In genomic region chr13:93147293-93147645, GRCh38 we compare ENCODE assay signal across 19 cellular contexts.
DNase-seq lines count a peak whose midpoint lies in the region; ATAC-seq and TF ChIP-seq lines count a peak whose summit lies in the region.
"Had no signal": no experiment of that assay in that cellular context is flagged by ENCODE, and none has a peak within 500 bp of the region (broad histone marks: within the 10 kb centered on the region; RNA-seq: fewer than 3 reads in every experiment).

No MANE protein-coding gene starts in this region.

- no peaks in the 10 kb centered on the region for H3K27me3 ChIP-seq in BLaER1 treated with 17β-estradiol and CSF1 and Interleukin-3, amounts not matched to agents 10 nM and 100 nM
- H3K27me3 ChIP-seq in SJCRH30: no peaks in the 10 kb centered on the region

- no peaks in the 10 kb centered on the region for H3K36me3 Mint-ChIP-seq in nephron (ENCODE audit: low read depth)

- no peaks in the 10 kb centered on the region for H3K9me3 ChIP-seq in BLaER1 treated with 17β-estradiol and CSF1 and Interleukin-3, amounts not matched to agents 10 nM and 100 nM (replicated peaks in 1 of 11)
- H3K9me3 ChIP-seq in SJCRH30 (replicated peaks): no peaks in the 10 kb centered on the region

- H3K27ac Mint-ChIP-seq in nephron: peak overlapping the region; percentile 70 to 82 (median 82)
- H3K27ac Mint-ChIP-seq: GM23338 had no signal

- ATAC-seq in GM21717 (IDR thresholded peaks at IDR 0.05; ENCODE audit: unreplicated experiment) (no peak), GM21619 (IDR thresholded peaks at IDR 0.05; ENCODE audit: unreplicated experiment) (no peak)
- ATAC-seq: GM23338 had no signal

- peaks cover 0 to 58% (median 34%) of the 10 kb centered on the region in 10 experiments; a peak in 12 of 20 replicates for H3K4me1 ChIP-seq in BLaER1 treated with 17β-estradiol and CSF1 and Interleukin-3, amounts not matched to agents 10 nM and 100 nM
- peaks cover 9% of the 10 kb centered on the region for H3K4me1 ChIP-seq in SJCRH30

- no peaks in the 10 kb centered on the region for H3K27me3 Mint-ChIP-seq in nephron (ENCODE audit: low read depth)

- H3K4me3 ChIP-seq in BLaER1 treated with 17β-estradiol and CSF1 and Interleukin-3, amounts not matched to agents 10 nM and 100 nM: no peak overlapping the region
- H3K4me3 ChIP-seq in SJCRH30: no peak overlapping the region
- H3K4me3 ChIP-seq in fibroblast of mammary gland (ENCODE audit: control insufficient read depth, low read depth, low read length): no peak overlapping the region
- H3K4me3 ChIP-seq in coronary artery: no peak overlapping the region
- H3K4me3 ChIP-seq: GM23338, SK-N-MC had no signal

- TF ChIP-seq CTCF in fibroblast of mammary gland (conservative IDR thresholded peaks at IDR 0.05; ENCODE audit: control insufficient read depth, insufficient read depth, low read depth, low read length) (no peak), nephron (IDR thresholded peaks at IDR 0.05; ENCODE audit: unreplicated experiment in 3 of 3) (no peak), coronary artery (IDR thresholded peaks at IDR 0.05) (no peak)

- peak overlapping the region in 6 of 11 experiments; percentile 26 to 86 (median 64); a peak in 11 of 22 replicates for H3K4me2 ChIP-seq in BLaER1 treated with 17β-estradiol and CSF1 and Interleukin-3, amounts not matched to agents 10 nM and 100 nM
- H3K4me2 ChIP-seq: GM23338 had no signal

- H3K4me1 Mint-ChIP-seq in nephron: peaks cover 12% of the 10 kb centered on the region

- no peaks in the 10 kb centered on the region for H3K36me3 ChIP-seq in BLaER1 treated with 17β-estradiol and CSF1 and Interleukin-3, amounts not matched to agents 10 nM and 100 nM
- no peaks in the 10 kb centered on the region for H3K36me3 ChIP-seq in SJCRH30

- no peaks in the 10 kb centered on the region for H4K20me1 ChIP-seq in BLaER1 treated with 17β-estradiol and CSF1 and Interleukin-3, amounts not matched to agents 10 nM and 100 nM

- DNase-seq in SJCRH30 (no peak), fibroblast of mammary gland (ENCODE audit: low read depth) (peak; percentile 20), GM03348 (ENCODE audit: low spot score) (no peak), coronary artery (ENCODE audit: low spot score) (no peak)
- DNase-seq: C1 segment of cervical spinal cord, DMS79 treated with DMSO at 0.1 percent for 48 hours, MM.1S, NCI-H1092, NCI-H146, NCI-H2029 treated with DMSO at 0.1 percent for 48 hours, NCI-H2171 treated with DMSO at 0.1 percent for 48 hours, NCI-H446 treated with DMSO at 0.1 percent for 48 hours, Right ventricle myocardium superior had no signal

- peak overlapping the region in 3 of 11 experiments; percentile 2 to 54 (median 45); a peak in 7 of 22 replicates for H3K27ac ChIP-seq in BLaER1 treated with 17β-estradiol and CSF1 and Interleukin-3, amounts not matched to agents 10 nM and 100 nM
- H3K27ac ChIP-seq in SJCRH30 (peak overlapping the region; percentile 62), coronary artery (no peak overlapping the region)
- H3K27ac ChIP-seq: SK-N-MC had no signal

- H3K9ac ChIP-seq in BLaER1 treated with 17β-estradiol and CSF1 and Interleukin-3, amounts not matched to agents 10 nM and 100 nM: 0 out of 22 replicates have a peak overlapping the region, but pooled peaks of 1 of the 11 experiments have one; percentile 4

- no peaks in the 10 kb centered on the region for H3K9me3 Mint-ChIP-seq in nephron

- H3K4me3 Mint-ChIP-seq in nephron: no peak overlapping the region
- H3K4me3 Mint-ChIP-seq: GM23338 had no signal
